21 cellular contexts compared by ENCODE assay signal in the genomic region with DNA sequence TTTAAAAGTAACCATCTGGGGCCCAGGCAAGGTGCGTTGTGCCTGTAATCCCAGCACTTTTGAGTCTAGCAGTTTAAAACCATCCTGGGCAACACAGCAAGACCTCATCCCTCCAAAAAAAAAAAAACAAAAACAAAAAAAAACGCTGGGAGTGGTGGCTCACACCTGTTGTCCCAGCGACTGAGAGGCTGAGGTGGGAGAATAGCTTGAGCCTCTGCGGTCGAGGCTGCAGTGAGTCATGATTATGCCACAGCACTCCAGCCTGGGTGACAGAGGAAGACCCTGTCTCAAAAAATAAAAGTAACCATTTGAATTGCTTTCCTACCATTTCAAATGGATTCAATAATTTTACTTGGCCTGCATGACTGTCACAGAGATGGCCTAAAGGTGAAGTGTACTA.
DNase-seq lines count a peak whose midpoint lies in the region; ATAC-seq and TF ChIP-seq lines count a peak whose summit lies in the region.
"Had no signal": no experiment of that assay in that cellular context is flagged by ENCODE, and none has a peak within 500 bp of the region (broad histone marks: within the 10 kb centered on the region; RNA-seq: fewer than 3 reads in every experiment).

No MANE protein-coding gene starts in this region.

- H3K9me3 Mint-ChIP-seq in MCF 10A (ENCODE audit: unreplicated experiment), result no peaks in the 10 kb centered on the region

- peak overlapping the region; percentile 80 for H3K27ac Mint-ChIP-seq in MCF 10A (ENCODE audit: low read depth, unreplicated experiment)
- H3K27ac Mint-ChIP-seq: B cell had no signal

- H3K4me3 ChIP-seq in breast epithelium (no peak overlapping the region), RWPE2 (ENCODE audit: severe bottlenecking) (no peak overlapping the region)
- H3K4me3 ChIP-seq: K562 had no signal

- H3K27ac ChIP-seq in breast epithelium (no peak overlapping the region), RWPE2 (ENCODE audit: poor library complexity, severe bottlenecking) (peak overlapping the region; percentile 87)

- no peak for TF ChIP-seq CTCF in MCF 10A (IDR thresholded peaks at IDR 0.05; ENCODE audit: unreplicated experiment)
- TF ChIP-seq CTCF in breast epithelium (IDR thresholded peaks at IDR 0.05), result no peak
- TF ChIP-seq CTCF in RWPE2 (IDR thresholded peaks at IDR 0.05; ENCODE audit: poor library complexity, severe bottlenecking), result no peak

- TF ChIP-seq POLR2A in breast epithelium (IDR thresholded peaks at IDR 0.05), result no peak

- H3K4me1 ChIP-seq in breast epithelium (no peaks in the 10 kb centered on the region), RWPE2 (ENCODE audit: insufficient read depth, poor library complexity, severe bottlenecking) (peaks cover 15% of the 10 kb centered on the region)

- H3K27me3 ChIP-seq in breast epithelium, result no peaks in the 10 kb centered on the region
- no peaks in the 10 kb centered on the region for H3K27me3 ChIP-seq in RWPE2 (ENCODE audit: insufficient read depth, poor library complexity, severe bottlenecking)

- no peaks in the 10 kb centered on the region for H3K36me3 ChIP-seq in breast epithelium
- no peaks in the 10 kb centered on the region for H3K36me3 ChIP-seq in RWPE2 (ENCODE audit: low read depth)

- POLR2A ChIA-PET in MCF 10A (lab: Yijun Ruan, JAX), result interaction anchor here (0.6 to 1.1 kb wide), 2 partner anchors 186 to 912 kb away, joined by 3 to 6 read pairs; a partner anchor contains a TSS

- intact Hi-C loops in MCF 10A (cut with micrococcal nuclease), result no loop called here
- intact Hi-C loops in breast epithelium (cut with DNase I; ENCODE audit: low total_unique reads), result no loop called here

- no peak overlapping the region for H3K4me3 Mint-ChIP-seq in MCF 10A (ENCODE audit: unreplicated experiment)
- H3K4me3 Mint-ChIP-seq: B cell, CD14-positive monocyte, T-cell had no signal

- BruUV-seq in MCF 10A (replicated peaks; lab: Mats Ljungman, UMichigan), result no TSS peak

- CTCF ChIA-PET in MCF 10A (lab: Yijun Ruan, JAX), result interaction anchor here (0.6 to 0.7 kb wide), 2 partner anchors 176 to 1012 kb away, joined by 3 read pairs; no protein-coding TSS in a partner anchor

- H3K36me3 Mint-ChIP-seq in MCF 10A (ENCODE audit: insufficient read depth, unreplicated experiment), result no peaks in the 10 kb centered on the region
- H3K36me3 Mint-ChIP-seq: CD14-positive monocyte, T-cell had no signal

- H3K27me3 Mint-ChIP-seq in MCF 10A (ENCODE audit: insufficient read depth, unreplicated experiment), result no peaks in the 10 kb centered on the region
- H3K27me3 Mint-ChIP-seq: B cell, T-cell had no signal

- DNase-seq in MCF 10A (ENCODE audit: unreplicated experiment) (no peak), breast epithelium (ENCODE audit: low spot score in 2 of 2) (no peak), RWPE2 (ENCODE audit: low spot score) (no peak), myocyte (ENCODE audit: low read depth) (peak; percentile 64), cerebellum (ENCODE audit: low spot score) (no peak)
- no peak for DNase-seq in activated CD8-positive, alpha-beta memory T cell treated with anti-CD3 and anti-CD28 coated beads for 24 hours
- DNase-seq: 8988T, DMS53, GF-D8, NCI-H1092, NCI-H1436 treated with DMSO at 0.1 percent for 48 hours, NCI-H2029 treated with DMSO at 0.1 percent for 48 hours, NCI-H345, NCI-H82, SHP77 treated with DMSO at 0.1 percent for 48 hours, T-cell had no signal

- H3K4me1 Mint-ChIP-seq in MCF 10A (ENCODE audit: insufficient read depth, unreplicated experiment), result peaks cover 17% of the 10 kb centered on the region

- no peak for ATAC-seq in RWPE2 (ENCODE audit: low read depth)
- ATAC-seq in HG03460 (IDR thresholded peaks at IDR 0.05; ENCODE audit: unreplicated experiment), result no peak
- ATAC-seq: HCT116, K562, T-cell had no signal

- H3K9me3 ChIP-seq in breast epithelium, result no peaks in the 10 kb centered on the region
- no peaks in the 10 kb centered on the region for H3K9me3 ChIP-seq in RWPE2 (ENCODE audit: severe bottlenecking)
